ENCODE assay signal across 1 cellular context in the genomic region with DNA sequence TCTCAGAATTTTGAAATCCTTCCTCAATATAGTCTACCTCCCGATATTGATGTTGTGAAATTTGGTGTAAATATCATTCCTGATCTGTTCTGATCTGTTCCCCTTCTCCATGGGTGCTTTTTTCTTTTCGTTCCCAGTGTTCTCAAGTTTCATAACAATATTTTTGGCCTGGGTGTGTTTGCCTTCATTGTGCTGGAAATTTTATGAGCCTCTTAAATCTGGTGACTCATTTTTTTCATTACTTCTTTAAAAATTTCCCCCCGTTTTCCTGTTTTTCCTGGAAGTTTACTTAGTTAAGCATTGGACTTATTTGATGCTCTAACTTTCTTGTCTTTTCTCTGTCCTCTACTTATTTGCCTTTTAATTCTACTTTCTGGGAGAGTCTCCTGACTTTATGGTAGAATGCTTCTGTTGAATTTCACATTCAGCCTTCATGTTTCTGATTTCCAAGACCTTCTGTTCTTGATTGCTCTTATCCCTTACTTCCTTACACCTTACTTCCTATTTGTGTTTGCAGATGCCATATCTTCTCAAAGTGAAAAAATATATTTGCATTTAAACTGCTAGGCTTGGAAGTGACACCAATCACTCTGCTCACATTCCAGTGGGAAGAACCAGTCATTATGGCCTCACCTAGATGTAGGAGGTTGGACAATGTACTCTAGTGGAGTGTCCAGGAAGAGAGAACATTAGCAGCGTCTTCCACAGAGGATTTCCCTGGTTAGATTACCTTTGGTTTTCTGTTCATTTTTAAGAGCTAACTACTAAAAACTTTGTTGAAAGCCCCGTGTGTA.
TF ChIP-seq lines count a peak whose summit lies in the region.

No MANE protein-coding gene starts in this region.

TF ChIP-seq in GM23338, 12 proteins besides CTCF, POLR2A, EP300 and RAD21:
- TF ChIP-seq, protein P1, sequence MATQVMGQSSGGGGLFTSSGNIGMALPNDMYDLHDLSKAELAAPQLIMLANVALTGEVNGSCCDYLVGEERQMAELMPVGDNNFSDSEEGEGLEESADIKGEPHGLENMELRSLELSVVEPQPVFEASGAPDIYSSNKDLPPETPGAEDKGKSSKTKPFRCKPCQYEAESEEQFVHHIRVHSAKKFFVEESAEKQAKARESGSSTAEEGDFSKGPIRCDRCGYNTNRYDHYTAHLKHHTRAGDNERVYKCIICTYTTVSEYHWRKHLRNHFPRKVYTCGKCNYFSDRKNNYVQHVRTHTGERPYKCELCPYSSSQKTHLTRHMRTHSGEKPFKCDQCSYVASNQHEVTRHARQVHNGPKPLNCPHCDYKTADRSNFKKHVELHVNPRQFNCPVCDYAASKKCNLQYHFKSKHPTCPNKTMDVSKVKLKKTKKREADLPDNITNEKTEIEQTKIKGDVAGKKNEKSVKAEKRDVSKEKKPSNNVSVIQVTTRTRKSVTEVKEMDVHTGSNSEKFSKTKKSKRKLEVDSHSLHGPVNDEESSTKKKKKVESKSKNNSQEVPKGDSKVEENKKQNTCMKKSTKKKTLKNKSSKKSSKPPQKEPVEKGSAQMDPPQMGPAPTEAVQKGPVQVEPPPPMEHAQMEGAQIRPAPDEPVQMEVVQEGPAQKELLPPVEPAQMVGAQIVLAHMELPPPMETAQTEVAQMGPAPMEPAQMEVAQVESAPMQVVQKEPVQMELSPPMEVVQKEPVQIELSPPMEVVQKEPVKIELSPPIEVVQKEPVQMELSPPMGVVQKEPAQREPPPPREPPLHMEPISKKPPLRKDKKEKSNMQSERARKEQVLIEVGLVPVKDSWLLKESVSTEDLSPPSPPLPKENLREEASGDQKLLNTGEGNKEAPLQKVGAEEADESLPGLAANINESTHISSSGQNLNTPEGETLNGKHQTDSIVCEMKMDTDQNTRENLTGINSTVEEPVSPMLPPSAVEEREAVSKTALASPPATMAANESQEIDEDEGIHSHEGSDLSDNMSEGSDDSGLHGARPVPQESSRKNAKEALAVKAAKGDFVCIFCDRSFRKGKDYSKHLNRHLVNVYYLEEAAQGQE (IDR thresholded peaks at IDR 0.05; ENCODE audit: unreplicated experiment): no peak
- TF ChIP-seq, protein P2, sequence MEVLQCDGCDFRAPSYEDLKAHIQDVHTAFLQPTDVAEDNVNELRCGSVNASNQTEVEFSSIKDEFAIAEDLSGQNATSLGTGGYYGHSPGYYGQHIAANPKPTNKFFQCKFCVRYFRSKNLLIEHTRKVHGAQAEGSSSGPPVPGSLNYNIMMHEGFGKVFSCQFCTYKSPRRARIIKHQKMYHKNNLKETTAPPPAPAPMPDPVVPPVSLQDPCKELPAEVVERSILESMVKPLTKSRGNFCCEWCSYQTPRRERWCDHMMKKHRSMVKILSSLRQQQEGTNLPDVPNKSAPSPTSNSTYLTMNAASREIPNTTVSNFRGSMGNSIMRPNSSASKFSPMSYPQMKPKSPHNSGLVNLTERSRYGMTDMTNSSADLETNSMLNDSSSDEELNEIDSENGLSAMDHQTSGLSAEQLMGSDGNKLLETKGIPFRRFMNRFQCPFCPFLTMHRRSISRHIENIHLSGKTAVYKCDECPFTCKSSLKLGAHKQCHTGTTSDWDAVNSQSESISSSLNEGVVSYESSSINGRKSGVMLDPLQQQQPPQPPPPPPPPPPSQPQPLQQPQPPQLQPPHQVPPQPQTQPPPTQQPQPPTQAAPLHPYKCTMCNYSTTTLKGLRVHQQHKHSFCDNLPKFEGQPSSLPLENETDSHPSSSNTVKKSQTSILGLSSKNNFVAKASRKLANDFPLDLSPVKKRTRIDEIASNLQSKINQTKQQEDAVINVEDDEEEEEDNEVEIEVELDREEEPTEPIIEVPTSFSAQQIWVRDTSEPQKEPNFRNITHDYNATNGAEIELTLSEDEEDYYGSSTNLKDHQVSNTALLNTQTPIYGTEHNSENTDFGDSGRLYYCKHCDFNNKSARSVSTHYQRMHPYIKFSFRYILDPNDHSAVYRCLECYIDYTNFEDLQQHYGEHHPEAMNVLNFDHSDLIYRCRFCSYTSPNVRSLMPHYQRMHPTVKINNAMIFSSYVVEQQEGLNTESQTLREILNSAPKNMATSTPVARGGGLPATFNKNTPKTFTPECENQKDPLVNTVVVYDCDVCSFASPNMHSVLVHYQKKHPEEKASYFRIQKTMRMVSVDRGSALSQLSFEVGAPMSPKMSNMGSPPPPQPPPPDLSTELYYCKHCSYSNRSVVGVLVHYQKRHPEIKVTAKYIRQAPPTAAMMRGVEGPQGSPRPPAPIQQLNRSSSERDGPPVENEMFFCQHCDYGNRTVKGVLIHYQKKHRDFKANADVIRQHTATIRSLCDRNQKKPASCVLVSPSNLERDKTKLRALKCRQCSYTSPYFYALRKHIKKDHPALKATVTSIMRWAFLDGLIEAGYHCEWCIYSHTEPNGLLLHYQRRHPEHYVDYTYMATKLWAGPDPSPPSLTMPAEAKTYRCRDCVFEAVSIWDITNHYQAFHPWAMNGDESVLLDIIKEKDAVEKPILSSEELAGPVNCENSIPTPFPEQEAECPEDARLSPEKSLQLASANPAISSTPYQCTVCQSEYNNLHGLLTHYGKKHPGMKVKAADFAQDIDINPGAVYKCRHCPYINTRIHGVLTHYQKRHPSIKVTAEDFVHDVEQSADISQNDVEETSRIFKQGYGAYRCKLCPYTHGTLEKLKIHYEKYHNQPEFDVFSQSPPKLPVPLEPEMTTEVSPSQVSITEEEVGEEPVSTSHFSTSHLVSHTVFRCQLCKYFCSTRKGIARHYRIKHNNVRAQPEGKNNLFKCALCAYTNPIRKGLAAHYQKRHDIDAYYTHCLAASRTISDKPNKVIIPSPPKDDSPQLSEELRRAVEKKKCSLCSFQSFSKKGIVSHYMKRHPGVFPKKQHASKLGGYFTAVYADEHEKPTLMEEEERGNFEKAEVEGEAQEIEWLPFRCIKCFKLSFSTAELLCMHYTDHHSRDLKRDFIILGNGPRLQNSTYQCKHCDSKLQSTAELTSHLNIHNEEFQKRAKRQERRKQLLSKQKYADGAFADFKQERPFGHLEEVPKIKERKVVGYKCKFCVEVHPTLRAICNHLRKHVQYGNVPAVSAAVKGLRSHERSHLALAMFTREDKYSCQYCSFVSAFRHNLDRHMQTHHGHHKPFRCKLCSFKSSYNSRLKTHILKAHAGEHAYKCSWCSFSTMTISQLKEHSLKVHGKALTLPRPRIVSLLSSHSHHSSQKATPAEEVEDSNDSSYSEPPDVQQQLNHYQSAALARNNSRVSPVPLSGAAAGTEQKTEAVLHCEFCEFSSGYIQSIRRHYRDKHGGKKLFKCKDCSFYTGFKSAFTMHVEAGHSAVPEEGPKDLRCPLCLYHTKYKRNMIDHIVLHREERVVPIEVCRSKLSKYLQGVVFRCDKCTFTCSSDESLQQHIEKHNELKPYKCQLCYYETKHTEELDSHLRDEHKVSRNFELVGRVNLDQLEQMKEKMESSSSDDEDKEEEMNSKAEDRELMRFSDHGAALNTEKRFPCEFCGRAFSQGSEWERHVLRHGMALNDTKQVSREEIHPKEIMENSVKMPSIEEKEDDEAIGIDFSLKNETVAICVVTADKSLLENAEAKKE (CRISPR knock-in tag; IDR thresholded peaks at IDR 0.05): no peak
- TF ChIP-seq ZNF114 (CRISPR knock-in tag; IDR thresholded peaks at IDR 0.05) (no peak), EZH2phosphoT487 (IDR thresholded peaks at IDR 0.05; ENCODE audit: unreplicated experiment) (no peak), POLR2AphosphoS5 (IDR thresholded peaks at IDR 0.05; ENCODE audit: low read depth) (no peak), ZNF331 (CRISPR knock-in tag; IDR thresholded peaks at IDR 0.05; ENCODE audit: low read depth) (no peak), NANOG (IDR thresholded peaks at IDR 0.05; ENCODE audit: borderline replicate concordance) (no peak), STAT1 (IDR thresholded peaks at IDR 0.05; ENCODE audit: unreplicated experiment) (no peak), CREB1 (CRISPR knock-in tag; IDR thresholded peaks at IDR 0.05; ENCODE audit: low read depth) (no peak), EZH2 (IDR thresholded peaks at IDR 0.05; ENCODE audit: low read depth, unreplicated experiment) (no peak), JUNB (IDR thresholded peaks at IDR 0.05; ENCODE audit: unreplicated experiment) (no peak)
- TF ChIP-seq, protein P3, sequence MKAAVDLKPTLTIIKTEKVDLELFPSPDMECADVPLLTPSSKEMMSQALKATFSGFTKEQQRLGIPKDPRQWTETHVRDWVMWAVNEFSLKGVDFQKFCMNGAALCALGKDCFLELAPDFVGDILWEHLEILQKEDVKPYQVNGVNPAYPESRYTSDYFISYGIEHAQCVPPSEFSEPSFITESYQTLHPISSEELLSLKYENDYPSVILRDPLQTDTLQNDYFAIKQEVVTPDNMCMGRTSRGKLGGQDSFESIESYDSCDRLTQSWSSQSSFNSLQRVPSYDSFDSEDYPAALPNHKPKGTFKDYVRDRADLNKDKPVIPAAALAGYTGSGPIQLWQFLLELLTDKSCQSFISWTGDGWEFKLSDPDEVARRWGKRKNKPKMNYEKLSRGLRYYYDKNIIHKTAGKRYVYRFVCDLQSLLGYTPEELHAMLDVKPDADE (IDR thresholded peaks at IDR 0.05): no peak
